In the genomic region with DNA sequence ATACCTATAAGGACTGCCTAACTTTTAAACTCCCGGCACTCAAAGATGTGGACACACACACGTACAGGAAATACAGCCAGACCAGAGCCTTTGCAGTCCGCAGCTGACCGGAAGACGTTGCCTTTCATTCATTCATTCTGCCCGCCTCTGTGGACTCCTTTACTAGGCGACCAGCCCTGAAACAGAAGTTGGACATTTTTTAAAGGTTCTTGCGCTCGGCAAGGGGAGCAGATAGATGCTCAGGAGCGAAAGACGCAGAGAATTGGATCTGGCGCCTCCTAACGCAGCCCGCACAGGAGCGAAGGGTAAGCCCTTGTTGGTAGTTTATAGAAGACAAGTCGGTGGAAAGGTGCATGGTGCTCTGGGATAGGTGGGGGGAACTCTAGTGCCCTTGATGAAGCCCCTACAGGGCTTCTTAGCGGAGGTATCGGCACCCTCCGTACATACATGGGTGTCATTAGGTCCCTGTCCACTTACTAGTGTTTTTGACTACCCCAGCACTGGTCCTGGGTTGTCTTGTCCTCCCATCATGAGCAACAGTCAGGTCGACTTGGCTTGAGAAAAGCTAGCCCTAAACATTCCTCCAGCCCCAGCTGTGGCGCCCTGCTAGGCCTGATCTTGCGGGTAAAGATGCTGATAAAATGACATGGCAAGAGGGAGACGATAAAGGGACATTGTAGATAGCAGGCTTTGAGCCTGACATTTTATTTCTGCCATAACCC, we compare ENCODE assay signal across 8 cellular contexts. TPM values are rescaled to one million over a fixed set of nuclear protein-coding genes. Genes with fewer than 3 reads are reported as not detected.
DNase-seq lines count a peak whose midpoint lies in the region; ATAC-seq, FAIRE-seq and TF ChIP-seq lines count a peak whose summit lies in the region.

A gene (minus strand): TSS at position 65 of the 722 bp plus-strand sequence. CDS start 112 bp downstream, outside the sequence.

- peak within 1 kb of the TSS; percentile 96 for H3K4me2 ChIP-seq in GM23248 (ENCODE audit: unreplicated experiment)

- H3K27ac ChIP-seq in GM23248, result peak within 1 kb of the TSS; percentile 96
- peak within 1 kb of the TSS; percentile 45 to 85 for H3K27ac ChIP-seq in small intestine (ENCODE audit: low read depth in 1 of 2, low read length in 1 of 2)

- H3K4me3 ChIP-seq in GM23248 (peak within 1 kb of the TSS; percentile 80), choroid plexus epithelial cell (ENCODE audit: low read depth, low read length) (peak within 1 kb of the TSS; percentile 69), kidney epithelial cell (ENCODE audit: low read depth, low read length) (peak within 1 kb of the TSS; percentile 48), small intestine (ENCODE audit: low read depth in 1 of 2, low read length in 2 of 2) (peak within 1 kb of the TSS; percentile 38 to 70)

- H3K9ac ChIP-seq in GM23248, result peak within 1 kb of the TSS; percentile 88

- DNase-seq in A172 (ENCODE audit: low spot score), result no peak
- peak; percentile 65 for DNase-seq in GM23248
- peak in 3 of 5 donors; percentile 12 to 25 (median 16) for DNase-seq in T-helper 1 cell
- DNase-seq in choroid plexus epithelial cell (ENCODE audit: low read depth), result peak; percentile 79
- DNase-seq in kidney epithelial cell (ENCODE audit: low read depth), result no peak
- DNase-seq in small intestine, result peak; percentile 40
- no peak for DNase-seq in NCI-H2029 treated with DMSO at 0.1 percent for 48 hours (lab: John Stamatoyannopoulos, UW)

- H3K27me3 ChIP-seq in GM23248 (replicated peaks; ENCODE audit: insufficient read depth) (no peaks in the 10 kb centered on the region), kidney epithelial cell (ENCODE audit: control insufficient read depth, insufficient read depth, low read length) (no peaks in the 10 kb centered on the region), small intestine (ENCODE audit: control insufficient read depth in 2 of 2, insufficient read depth in 2 of 2, low read length in 2 of 2) (no peaks in the 10 kb centered on the region)

- peaks cover 44% of the 10 kb centered on the region for H3K4me1 ChIP-seq in GM23248 (ENCODE audit: insufficient read depth)
- H3K4me1 ChIP-seq in small intestine (ENCODE audit: control insufficient read depth in 2 of 2, insufficient read depth in 1 of 2, low read depth in 1 of 2, low read length in 1 of 2), result peaks cover 2 to 9% of the 10 kb centered on the region in 2 donors

- no peaks in the 10 kb centered on the region for H4K20me1 ChIP-seq in GM23248 (ENCODE audit: insufficient read depth)

- no peaks in the 10 kb centered on the region for H3K9me2 ChIP-seq in GM23248 (ENCODE audit: insufficient read depth)

- H3K9me3 ChIP-seq in GM23248 (ENCODE audit: low read depth) (no peaks in the 10 kb centered on the region), small intestine (ENCODE audit: control insufficient read depth, low read depth) (no peaks in the 10 kb centered on the region)

- 38 to 41% methylated on average over 23 of the region's 23 CpGs for WGBS in GM23248 (ENCODE audit: low coverage in 1 of 2, low lambda C conversion rate in 2 of 2, missing lambda C conversion rate in 2 of 2), 2 experiments
- WGBS in small intestine, 3 donors, result 8 to 22% (median 17%) methylated on average over 23 of the region's 23 CpGs

- H3F3A ChIP-seq in GM23248 (ENCODE audit: insufficient read depth), result peaks cover 32% of the 10 kb centered on the region

- peak; percentile 14 for TF ChIP-seq CTCF in choroid plexus epithelial cell (conservative IDR thresholded peaks at IDR 0.05; ENCODE audit: low read depth, low read length)
- TF ChIP-seq CTCF in kidney epithelial cell (IDR thresholded peaks at IDR 0.05; ENCODE audit: insufficient read depth, low read length, poor library complexity, severe bottlenecking), result no peak

- H3K79me2 ChIP-seq in GM23248 (ENCODE audit: insufficient read depth), result no peaks in the 10 kb centered on the region

- H3K36me3 ChIP-seq in GM23248 (ENCODE audit: low read depth) (no peaks in the 10 kb centered on the region), kidney epithelial cell (ENCODE audit: control insufficient read depth, insufficient read depth, low read length) (no peaks in the 10 kb centered on the region), small intestine (ENCODE audit: control insufficient read depth in 2 of 2, insufficient read depth in 2 of 2, low read length in 2 of 2) (no peaks in the 10 kb centered on the region)

- FAIRE-seq in small intestine (lab: Jason Lieb, UNC), result no peak

- in situ Hi-C loops in GM23248 (cut with MboI), result no loop called here

- no peak for ATAC-seq in HG03039 (IDR thresholded peaks at IDR 0.05; ENCODE audit: unreplicated experiment)

- peak within 1 kb of the TSS; percentile 85 for H2AFZ ChIP-seq in GM23248

RNA-seq across cellular contexts. Expression of the gene that starts here (rescaled TPM):
- total RNA-seq in A172 (2014; rRNA removed; shearing (Covaris generic)), result 27.7 and 37.2 TPM in 2 replicates
- 20.1 and 26.3 TPM in 2 replicates for total RNA-seq in GM23248 (2014; rRNA removed; shearing (Covaris generic))
- polyA plus RNA-seq in GM23248 (2016; fragmentation: Nextera tagmentation; extraction: Ambion mirVana) (8.2 and 10.6 TPM in 2 replicates), small intestine (10 to 100 TPM in 1 of 3 donors, 1 to 10 TPM in 2; 7.6 to 14.7 (median 8.9) TPM)
- 31.4 and 34.7 TPM in 2 replicates for total RNA-seq in kidney epithelial cell

Comparison
In these comparisons a context has a peak if more than half of its experiments do, and no peak if none do; other contexts are left out.
1. DNase-seq: peak in GM23248 (single experiment), T-helper 1 cell (3 of 5), choroid plexus epithelial cell (single experiment) and small intestine (single experiment); none in A172 (single experiment), kidney epithelial cell (single experiment) and NCI-H2029 treated with DMSO at 0.1 percent for 48 hours (single experiment).
2. Peak in every context shown above with its lines, with median percentiles within 50 percentile points of each other: H3K4me3 ChIP-seq.